ENCODE assay signal across 8 cellular contexts in the genomic region with DNA sequence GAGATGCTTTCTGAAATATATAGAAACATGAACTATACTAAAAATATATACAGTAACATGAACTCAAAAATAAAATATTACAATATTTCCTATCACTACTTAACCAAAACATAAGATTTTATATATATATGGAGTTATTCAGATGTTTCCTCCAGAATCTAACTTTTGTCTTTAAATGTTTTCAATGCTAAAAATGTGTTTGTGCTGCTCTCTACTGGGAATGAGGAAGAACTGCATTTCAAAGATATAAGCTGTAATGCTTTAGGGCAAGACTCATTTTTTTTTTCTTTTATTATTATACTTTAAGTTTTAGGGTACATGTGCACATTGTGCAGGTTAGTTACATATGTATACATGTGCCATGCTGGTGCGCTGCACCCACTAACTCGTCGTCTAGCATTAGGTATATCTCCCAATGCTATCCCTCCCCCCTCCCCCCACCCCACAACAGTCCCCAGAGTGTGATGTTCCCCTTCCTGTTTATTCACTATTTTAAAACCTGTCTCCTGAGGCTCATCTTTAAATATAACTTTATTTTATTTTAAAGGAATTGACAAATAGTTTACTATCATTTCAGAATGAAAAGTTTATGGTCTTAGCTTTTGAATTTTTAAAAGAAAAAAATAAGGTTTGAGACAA. TPM values are rescaled to one million over a fixed set of nuclear protein-coding genes. Genes with fewer than 3 reads are reported as not detected.
A peak's percentile ranks its signal among the peaks of the same experiment; 100 is the strongest.
DNase-seq lines count a peak whose midpoint lies in the region; ATAC-seq and TF ChIP-seq lines count a peak whose summit lies in the region.
"Not testable (repeated sequence)": the region's sequence is repeated elsewhere in the genome, so short reads cannot be mapped to it uniquely, and the experiment has no call there.

No MANE protein-coding gene starts in this region.

- H3K27ac ChIP-seq in 22Rv1, result not testable (repeated sequence)

- DNase-seq in GM03348 (ENCODE audit: low spot score) (peak; percentile 52), HuH-7 (ENCODE audit: low spot score) (peak; percentile 23), NCI-H748 (lab: John Stamatoyannopoulos, UW; ENCODE audit: unreplicated experiment) (peak; percentile 50), fibroblast of pulmonary artery (ENCODE audit: low read depth) (peak; percentile 70)
- DNase-seq in activated CD4-positive, alpha-beta T cell treated with anti-CD3 and anti-CD28 coated beads for 36 hours; mucosa of descending colon: not testable (repeated sequence)

- H3K9me3 Mint-ChIP-seq in activated CD4-positive, alpha-beta T cell treated with anti-CD3 and anti-CD28 coated beads for 36 hours (ENCODE audit: low read depth), result not testable (repeated sequence)

- H3K9me3 ChIP-seq in mucosa of descending colon, result not testable (repeated sequence)

- ATAC-seq in GM21576 (IDR thresholded peaks at IDR 0.05; ENCODE audit: unreplicated experiment), result peak; percentile 63
- peak; percentile 51 for ATAC-seq in activated CD4-positive, alpha-beta T cell treated with anti-CD3 and anti-CD28 coated beads for 36 hours
- peak; percentile 50 for ATAC-seq in mucosa of descending colon

- H3K27me3 Mint-ChIP-seq in activated CD4-positive, alpha-beta T cell treated with anti-CD3 and anti-CD28 coated beads for 36 hours, result not testable (repeated sequence)

- peaks cover 11% of the 10 kb centered on the region for H3K36me3 Mint-ChIP-seq in activated CD4-positive, alpha-beta T cell treated with anti-CD3 and anti-CD28 coated beads for 36 hours (ENCODE audit: low read depth)

- intact Hi-C loops in activated CD4-positive, alpha-beta T cell treated with anti-CD3 and anti-CD28 coated beads for 36 hours (cut with DNase I, micrococcal nuclease), result loop anchor here (1.0 to 5.0 kb wide), 5 partner anchors 205 to 1680 kb away; no protein-coding TSS in a partner anchor
- intact Hi-C loops in mucosa of descending colon (cut with DNase I, micrococcal nuclease), result loop anchor here in 1 of 2 donors (10.0 kb wide), 1 partner anchor 957 kb away; no protein-coding TSS in a partner anchor

- not testable (repeated sequence) for H3K27ac Mint-ChIP-seq in activated CD4-positive, alpha-beta T cell treated with anti-CD3 and anti-CD28 coated beads for 36 hours

- POLR2A ChIA-PET in activated CD4-positive, alpha-beta T cell treated with anti-CD3 and anti-CD28 coated beads for 36 hours (lab: Charles Lee), result interaction anchor here (0.6 kb wide), 1 partner anchor 15 kb away, joined by 3 read pairs; no protein-coding TSS in a partner anchor

- CTCF ChIA-PET in activated CD4-positive, alpha-beta T cell treated with anti-CD3 and anti-CD28 coated beads for 36 hours (lab: Charles Lee), result interaction anchor here (0.6 to 2.2 kb wide), 30 partner anchors 8 to 1838 kb away, joined by 3 to 17 read pairs (median 3); no protein-coding TSS in a partner anchor

- H3K4me3 ChIP-seq in fibroblast of pulmonary artery (replicated peaks; ENCODE audit: low read depth, low read length); mucosa of descending colon: not testable (repeated sequence)

- H3K4me1 Mint-ChIP-seq in activated CD4-positive, alpha-beta T cell treated with anti-CD3 and anti-CD28 coated beads for 36 hours, result not testable (repeated sequence)

- H3K4me1 ChIP-seq in mucosa of descending colon (ENCODE audit: low read depth), result not testable (repeated sequence)

- H3K36me3 ChIP-seq in mucosa of descending colon (ENCODE audit: low read depth), result not testable (repeated sequence)

- peak; percentile 81 for TF ChIP-seq CTCF in 22Rv1 (IDR thresholded peaks at IDR 0.05)
- peak; percentile 64 for TF ChIP-seq CTCF in fibroblast of pulmonary artery (IDR thresholded peaks at IDR 0.05; ENCODE audit: low read length, missing control alignments)
- TF ChIP-seq CTCF in mucosa of descending colon (IDR thresholded peaks at IDR 0.05), result peak; percentile 32

- not testable (repeated sequence) for H3K4me3 Mint-ChIP-seq in activated CD4-positive, alpha-beta T cell treated with anti-CD3 and anti-CD28 coated beads for 36 hours

RNA-seq across cellular contexts. Expression of gene METTL4, which starts 29.3 kb away (rescaled TPM):
- total RNA-seq in activated CD4-positive, alpha-beta T cell treated with anti-CD3 and anti-CD28 coated beads for 36 hours, result 10 to 100 TPM; 12.8 to 22.0 TPM
- total RNA-seq in mucosa of descending colon, result 10 to 100 TPM in 2 of 3 donors, 1 to 10 TPM in 1; 7.6 to 13.6 (median 10.6) TPM

RNA-seq across cellular contexts. Expression of gene NDC80, which starts 29.3 kb away (rescaled TPM):
- 10 to 100 TPM; 84.7 to 88.5 TPM for total RNA-seq in activated CD4-positive, alpha-beta T cell treated with anti-CD3 and anti-CD28 coated beads for 36 hours
- total RNA-seq in mucosa of descending colon, result 10 to 100 TPM in 1 of 3 donors, 1 to 10 TPM in 2; 1.5 to 11.6 (median 3.1) TPM

Comparison
In these comparisons a context has a peak if more than half of its experiments do, and no peak if none do; other contexts are left out.
1. RNA of gene NDC80, which starts 29.3 kb away (total RNA-seq): 84.7 to 88.5 TPM in activated CD4-positive, alpha-beta T cell treated with anti-CD3 and anti-CD28 coated beads for 36 hours; 1.5 to 11.6 TPM in mucosa of descending colon; every median in the first group is over 4 times any median in the second.
2. Peak in every context shown above with its lines, with median percentiles within 50 percentile points of each other: CTCF ChIP-seq and ATAC-seq.